In the genomic region with DNA sequence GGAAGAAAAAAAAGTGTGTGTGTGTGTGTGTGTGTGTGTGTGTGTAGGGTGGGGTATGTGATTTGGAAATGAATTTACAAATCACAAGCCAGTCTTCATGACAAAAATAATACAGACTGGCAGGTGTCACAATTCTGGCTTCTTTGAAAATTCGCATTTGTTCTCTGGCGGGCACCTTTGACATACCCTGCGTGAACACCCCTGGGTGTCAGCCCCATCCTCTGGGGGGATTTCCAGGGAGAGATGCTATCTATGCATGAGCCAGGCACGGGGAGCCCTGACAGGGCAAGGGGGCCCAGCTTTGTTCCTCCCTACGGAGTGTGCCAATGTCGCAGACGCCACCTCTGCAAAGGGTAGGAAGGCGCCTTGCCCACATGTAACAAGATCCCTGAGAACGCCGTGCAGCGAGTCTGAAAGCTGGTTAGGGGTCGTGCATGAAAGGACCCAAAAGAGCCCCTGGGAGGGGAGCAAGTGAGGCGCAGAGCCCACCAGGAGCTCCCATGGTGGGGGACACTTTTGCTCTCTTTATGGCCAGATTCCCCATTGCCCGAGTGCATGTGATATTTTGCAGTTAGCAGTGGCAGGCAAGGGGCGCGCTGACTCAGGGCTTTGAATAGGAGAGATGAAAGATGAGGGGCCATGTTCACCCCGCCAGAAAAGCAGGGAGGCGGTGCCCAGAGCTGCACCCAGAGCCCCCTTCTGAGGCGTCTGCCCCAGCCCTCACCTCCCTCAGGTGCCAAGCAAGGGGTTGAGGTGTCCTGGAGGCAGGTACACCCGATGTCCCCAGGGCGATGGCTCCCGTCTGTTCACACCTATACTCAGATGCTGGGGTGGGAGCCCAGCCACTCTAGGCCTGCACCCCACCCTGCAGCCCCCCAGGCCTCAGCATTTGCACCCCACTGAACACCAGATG, we compare ENCODE assay signal across 11 cellular contexts. TPM values are rescaled to one million over a fixed set of nuclear protein-coding genes. Genes with fewer than 3 reads are reported as not detected.
A peak's percentile ranks its signal among the peaks of the same experiment; 100 is the strongest.
DNase-seq lines count a peak whose midpoint lies in the region; ATAC-seq and FAIRE-seq lines count a peak whose summit lies in the region.
"Had no signal": no experiment of that assay in that cellular context is flagged by ENCODE, and none has a peak within 500 bp of the region (broad histone marks: within the 10 kb centered on the region; RNA-seq: fewer than 3 reads in every experiment).

No MANE protein-coding gene starts in this region.

- CTCF ChIA-PET in activated CD8-positive, alpha-beta T cell treated with anti-CD3 and anti-CD28 coated beads, Interleukin-2, amount 10 ng/mL, durations not matched to agents 7 days and 5 days (lab: Charles Lee), result interaction anchor here (1.0 to 4.2 kb wide), 11 partner anchors 8 to 123 kb away, joined by 4 to 24 read pairs (median 13); no protein-coding TSS in a partner anchor

- in situ Hi-C loops in ACHN (cut with HindIII; ENCODE audit: low pct_ligation_motif_present, low pct_unique_long_range_greater_than_20kb, low sequenced_read_pairs), result no loop called here

- no peak overlapping the region for H3K4me3 Mint-ChIP-seq in activated CD8-positive, alpha-beta T cell treated with anti-CD3 and anti-CD28 coated beads, Interleukin-2, amount 10 ng/mL, durations not matched to agents 7 days and 5 days
- no peak overlapping the region for H3K4me3 Mint-ChIP-seq in effector memory CD8-positive, alpha-beta T cell
- peak overlapping the region in 1 of 2 donors; percentile 67 for H3K4me3 Mint-ChIP-seq in stimulated activated naive CD8-positive, alpha-beta T cell treated with anti-CD3 and anti-CD28 coated beads, Interleukin-15, amount 100 ng/mL, for 72 hours

- no peaks in the 10 kb centered on the region for H3K9me3 Mint-ChIP-seq in activated naive CD4-positive, alpha-beta T cell treated with anti-CD3 and anti-CD28 coated beads, Interleukin-2, amount 50 U/mL, for 72 hours
- H3K9me3 Mint-ChIP-seq in activated CD8-positive, alpha-beta T cell treated with anti-CD3 and anti-CD28 coated beads, Interleukin-2, amount 10 ng/mL, durations not matched to agents 7 days and 5 days (ENCODE audit: insufficient read depth), result no peaks in the 10 kb centered on the region
- no peaks in the 10 kb centered on the region for H3K9me3 Mint-ChIP-seq in effector memory CD8-positive, alpha-beta T cell
- no peaks in the 10 kb centered on the region for H3K9me3 Mint-ChIP-seq in stimulated activated naive CD8-positive, alpha-beta T cell treated with anti-CD3 and anti-CD28 coated beads, Interleukin-15, amount 100 ng/mL, for 72 hours

- H3K4me1 Mint-ChIP-seq in activated CD8-positive, alpha-beta T cell treated with anti-CD3 and anti-CD28 coated beads, Interleukin-2, amount 10 ng/mL, durations not matched to agents 7 days and 5 days (ENCODE audit: low read depth), result peaks cover 40% of the 10 kb centered on the region
- H3K4me1 Mint-ChIP-seq in effector memory CD8-positive, alpha-beta T cell (ENCODE audit: low read depth in 2 of 2), result peaks cover 36 to 69% of the 10 kb centered on the region in 2 donors
- H3K4me1 Mint-ChIP-seq in stimulated activated naive CD8-positive, alpha-beta T cell treated with anti-CD3 and anti-CD28 coated beads, Interleukin-15, amount 100 ng/mL, for 72 hours, result no peaks in the 10 kb centered on the region

- H3K36me3 Mint-ChIP-seq in activated naive CD4-positive, alpha-beta T cell treated with anti-CD3 and anti-CD28 coated beads, Interleukin-2, amount 50 U/mL, for 72 hours, result peaks cover 8 to 16% of the 10 kb centered on the region in 2 donors
- H3K36me3 Mint-ChIP-seq in activated CD8-positive, alpha-beta T cell treated with anti-CD3 and anti-CD28 coated beads, Interleukin-2, amount 10 ng/mL, durations not matched to agents 7 days and 5 days (ENCODE audit: low read depth), result peaks cover 36% of the 10 kb centered on the region
- H3K36me3 Mint-ChIP-seq in effector memory CD8-positive, alpha-beta T cell (ENCODE audit: insufficient read depth), result peaks cover 10% of the 10 kb centered on the region

- FAIRE-seq in RCC 7860 (lab: Jason Lieb, UNC), result no peak
- FAIRE-seq: astrocyte had no signal

- H3K27ac Mint-ChIP-seq in activated naive CD4-positive, alpha-beta T cell treated with anti-CD3 and anti-CD28 coated beads, Interleukin-2, amount 50 U/mL, for 72 hours, result peak overlapping the region in 1 of 2 donors; percentile 81
- H3K27ac Mint-ChIP-seq in activated CD8-positive, alpha-beta T cell treated with anti-CD3 and anti-CD28 coated beads, Interleukin-2, amount 10 ng/mL, durations not matched to agents 7 days and 5 days, result no peak overlapping the region
- no peak overlapping the region for H3K27ac Mint-ChIP-seq in effector memory CD8-positive, alpha-beta T cell
- no peak overlapping the region for H3K27ac Mint-ChIP-seq in stimulated activated naive CD8-positive, alpha-beta T cell treated with anti-CD3 and anti-CD28 coated beads, Interleukin-15, amount 100 ng/mL, for 72 hours

- peak; percentile 60 for DNase-seq in activated naive CD4-positive, alpha-beta T cell treated with Interleukin-2 at 50 U/mL for 16 hours
- no peak for DNase-seq in activated naive CD4-positive, alpha-beta T cell treated with anti-CD3 and anti-CD28 coated beads, Interleukin-2, amount 50 U/mL, for 72 hours (ENCODE audit: low spot score in 2 of 2)
- peak; percentile 51 for DNase-seq in activated CD8-positive, alpha-beta T cell treated with anti-CD3 and anti-CD28 coated beads, Interleukin-2, amount 10 ng/mL, durations not matched to agents 7 days and 5 days
- DNase-seq in effector memory CD8-positive, alpha-beta T cell, result peak; percentile 76 to 80 (median 78)
- DNase-seq in stimulated activated naive CD8-positive, alpha-beta T cell treated with anti-CD3 and anti-CD28 coated beads, Interleukin-15, amount 100 ng/mL, for 72 hours, result peak; percentile 38 to 50
- DNase-seq in ACHN, result no peak
- DNase-seq in RCC 7860 (ENCODE audit: low spot score), result no peak
- DNase-seq: NCI-H1092 treated with DMSO at 0.1 percent for 48 hours; NK-92 treated with Interleukin-12 subunit alpha and Interleukin-12 subunit beta, amount 100 ng/mL, for 24 hours had no signal

- H3K27me3 Mint-ChIP-seq in activated CD8-positive, alpha-beta T cell treated with anti-CD3 and anti-CD28 coated beads, Interleukin-2, amount 10 ng/mL, durations not matched to agents 7 days and 5 days (ENCODE audit: low read depth), result peaks cover 9% of the 10 kb centered on the region
- H3K27me3 Mint-ChIP-seq in effector memory CD8-positive, alpha-beta T cell, result no peaks in the 10 kb centered on the region
- peaks cover 21% of the 10 kb centered on the region for H3K27me3 Mint-ChIP-seq in stimulated activated naive CD8-positive, alpha-beta T cell treated with anti-CD3 and anti-CD28 coated beads, Interleukin-15, amount 100 ng/mL, for 72 hours

- POLR2A ChIA-PET in activated CD8-positive, alpha-beta T cell treated with anti-CD3 and anti-CD28 coated beads, Interleukin-2, amount 10 ng/mL, durations not matched to agents 7 days and 5 days (lab: Charles Lee), result interaction anchor here (0.9 to 22.4 kb wide), 11 partner anchors 8 to 296 kb away, joined by 3 to 556 read pairs (median 4); a partner anchor contains a TSS

- no peak for ATAC-seq in activated naive CD4-positive, alpha-beta T cell treated with anti-CD3 and anti-CD28 coated beads, Interleukin-2, amount 50 U/mL, for 72 hours
- ATAC-seq in activated CD8-positive, alpha-beta T cell treated with anti-CD3 and anti-CD28 coated beads, Interleukin-2, amount 10 ng/mL, durations not matched to agents 7 days and 5 days, result peak; percentile 5
- ATAC-seq in effector memory CD8-positive, alpha-beta T cell (replicated peaks), result peak; percentile 57
- ATAC-seq in stimulated activated naive CD8-positive, alpha-beta T cell treated with anti-CD3 and anti-CD28 coated beads, Interleukin-15, amount 100 ng/mL, for 72 hours, result no peak
- no peak for ATAC-seq in HG03521 (IDR thresholded peaks at IDR 0.05; ENCODE audit: unreplicated experiment)

RNA-seq across cellular contexts. Expression of a gene that starts 45.3 kb away (rescaled TPM):
- total RNA-seq in activated naive CD4-positive, alpha-beta T cell treated with anti-CD3 and anti-CD28 coated beads, Interleukin-2, amount 50 U/mL, for 72 hours, result under 1 TPM; 0.56 to 0.57 TPM
- 100 to 1,000 TPM in 1 of 2 experiments, 10 to 100 TPM in 1; 96.0 to 100 TPM for total RNA-seq in activated CD8-positive, alpha-beta T cell treated with anti-CD3 and anti-CD28 coated beads, Interleukin-2, amount 10 ng/mL, durations not matched to agents 7 days and 5 days

Comparison
In these comparisons a context has a peak if more than half of its experiments do, and no peak if none do; other contexts are left out.
1. DNase-seq: peak in activated naive CD4-positive, alpha-beta T cell treated with Interleukin-2 at 50 U/mL for 16 hours (single experiment), activated CD8-positive, alpha-beta T cell treated with anti-CD3 and anti-CD28 coated beads, Interleukin-2, amount 10 ng/mL, durations not matched to agents 7 days and 5 days (single experiment), effector memory CD8-positive, alpha-beta T cell (3 of 3) and stimulated activated naive CD8-positive, alpha-beta T cell treated with anti-CD3 and anti-CD28 coated beads, Interleukin-15, amount 100 ng/mL, for 72 hours (2 of 2); none in activated naive CD4-positive, alpha-beta T cell treated with anti-CD3 and anti-CD28 coated beads, Interleukin-2, amount 50 U/mL, for 72 hours (0 of 2), ACHN (single experiment) and RCC 7860 (single experiment).
2. ATAC-seq: peak in activated CD8-positive, alpha-beta T cell treated with anti-CD3 and anti-CD28 coated beads, Interleukin-2, amount 10 ng/mL, durations not matched to agents 7 days and 5 days (single experiment) and effector memory CD8-positive, alpha-beta T cell (single experiment); none in activated naive CD4-positive, alpha-beta T cell treated with anti-CD3 and anti-CD28 coated beads, Interleukin-2, amount 50 U/mL, for 72 hours (0 of 2), stimulated activated naive CD8-positive, alpha-beta T cell treated with anti-CD3 and anti-CD28 coated beads, Interleukin-15, amount 100 ng/mL, for 72 hours (single experiment) and HG03521 (single experiment).
3. RNA of a gene that starts 45.3 kb away (total RNA-seq): 96.0 to 100 TPM in activated CD8-positive, alpha-beta T cell treated with anti-CD3 and anti-CD28 coated beads, Interleukin-2, amount 10 ng/mL, durations not matched to agents 7 days and 5 days; 0.56 to 0.57 TPM in activated naive CD4-positive, alpha-beta T cell treated with anti-CD3 and anti-CD28 coated beads, Interleukin-2, amount 50 U/mL, for 72 hours; every median in the first group is over 10 times any median in the second.